Comparison of ENCODE assay signal across 10 cellular contexts in the genomic region with DNA sequence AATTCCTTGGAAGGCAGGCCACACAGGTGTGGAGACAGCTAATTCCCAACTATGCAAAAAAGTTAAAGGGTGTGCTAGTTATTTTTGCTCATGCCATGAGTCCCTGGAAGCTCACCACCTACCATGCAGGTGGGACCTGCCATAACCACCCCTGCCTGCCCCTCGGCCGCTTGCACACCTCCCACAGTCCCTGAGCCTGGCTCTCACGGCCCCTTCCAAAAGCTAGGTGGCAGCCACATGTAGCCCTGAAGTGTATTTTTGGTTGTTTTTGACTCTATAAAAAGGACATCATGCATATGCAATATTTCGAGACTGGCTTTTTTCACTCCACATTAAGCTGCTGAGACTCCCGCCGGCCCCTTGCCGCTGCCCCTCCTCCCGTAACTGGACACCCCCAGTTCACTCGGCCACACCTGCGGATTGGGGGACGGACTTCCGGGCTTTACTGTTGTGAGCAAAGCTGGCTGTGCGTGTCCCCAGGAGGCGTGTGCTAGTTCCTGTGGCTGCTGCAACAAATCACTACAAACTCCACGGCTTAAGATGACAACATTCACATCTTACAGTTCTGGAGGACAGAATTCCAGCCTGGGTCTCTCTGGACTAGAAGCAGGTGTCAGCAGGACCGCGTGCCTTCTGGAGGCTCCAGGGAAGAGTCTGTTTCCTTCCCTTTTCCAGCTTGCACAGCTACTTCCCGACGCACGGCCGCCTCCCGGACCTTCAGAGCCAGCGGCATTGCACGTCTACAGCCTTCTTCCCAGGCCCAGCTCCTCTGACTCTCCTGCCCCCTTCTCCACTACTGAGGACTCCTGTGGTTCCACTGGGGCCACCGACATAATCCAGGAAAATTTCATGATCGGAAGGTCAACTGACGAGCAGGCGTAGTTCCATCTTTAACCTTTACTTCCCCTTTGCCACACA. TPM values are rescaled to one million over a fixed set of nuclear protein-coding genes. Genes with fewer than 3 reads are reported as not detected.
DNase-seq lines count a peak whose midpoint lies in the region; ATAC-seq and TF ChIP-seq lines count a peak whose summit lies in the region.
"Had no signal": no experiment of that assay in that cellular context is flagged by ENCODE, and none has a peak within 500 bp of the region (broad histone marks: within the 10 kb centered on the region; RNA-seq: fewer than 3 reads in every experiment).

No MANE protein-coding gene starts in this region.

- H3K4me3 ChIP-seq in GM08714 (ENCODE audit: low read length) (peak overlapping the region; percentile 11; the same call in 1 of the 2 replicates), neural progenitor cell (peak overlapping the region; percentile 20), GM23248 (no peak overlapping the region)
- H3K4me3 ChIP-seq: tibial artery had no signal

- 77 to 79% methylated on average over 27 to 28 of the region's 28 CpGs for WGBS in GM23248 (ENCODE audit: low coverage in 1 of 2, low lambda C conversion rate in 2 of 2, missing lambda C conversion rate in 2 of 2), 2 experiments

- no peaks in the 10 kb centered on the region for H3K79me2 ChIP-seq in neural progenitor cell (ENCODE audit: low read depth)
- H3K79me2 ChIP-seq in GM23248 (ENCODE audit: insufficient read depth): no peaks in the 10 kb centered on the region

- no peaks in the 10 kb centered on the region for H3K36me3 ChIP-seq in neural progenitor cell
- H3K36me3 ChIP-seq in GM23248 (ENCODE audit: low read depth): no peaks in the 10 kb centered on the region
- H3K36me3 ChIP-seq: tibial artery had no signal

- DNase-seq in dermis blood vessel endothelial cell: peak; percentile 27
- peak; percentile 79 for DNase-seq in neural progenitor cell (ENCODE audit: low spot score)
- DNase-seq in GM23248: no peak
- no peak for DNase-seq in stimulated activated CD4-positive, alpha-beta T cell treated with anti-CD3 and anti-CD28 coated beads, Interleukin-4, amount 100 ng/mL, for 4 hours
- DNase-seq: NCI-H1694 treated with DMSO at 0.1 percent for 48 hours, tibial artery had no signal

- H3K9ac ChIP-seq in neural progenitor cell (no peak overlapping the region), GM23248 (no peak overlapping the region)

- H3K4me1 ChIP-seq in neural progenitor cell: peaks cover 34% of the 10 kb centered on the region
- peaks cover 12% of the 10 kb centered on the region; the same call in 1 of the 2 replicates for H3K4me1 ChIP-seq in GM23248 (ENCODE audit: insufficient read depth)

- ATAC-seq in HG02678 (IDR thresholded peaks at IDR 0.05; ENCODE audit: unreplicated experiment): no peak
- ATAC-seq in HG02610 (IDR thresholded peaks at IDR 0.05; ENCODE audit: unreplicated experiment): no peak

- H3K27me3 ChIP-seq in neural progenitor cell (peaks cover 9% of the 10 kb centered on the region), GM23248 (replicated peaks; ENCODE audit: insufficient read depth) (no peaks in the 10 kb centered on the region)

- H3K9me3 Mint-ChIP-seq in IgD-negative memory B cell (peaks cover 0 to 3% (median 0%) of the 10 kb centered on the region in 3 donors), neural progenitor cell (no peaks in the 10 kb centered on the region)

- H3K9me3 ChIP-seq in neural progenitor cell (ENCODE audit: low read depth): no peaks in the 10 kb centered on the region
- H3K9me3 ChIP-seq in GM23248 (ENCODE audit: low read depth): no peaks in the 10 kb centered on the region
- H3K9me3 ChIP-seq: tibial artery had no signal

- H3K27ac Mint-ChIP-seq in IgD-negative memory B cell: no peak overlapping the region
- no peak overlapping the region for H3K27ac Mint-ChIP-seq in neural progenitor cell

- H3K9me2 ChIP-seq in GM23248 (ENCODE audit: insufficient read depth): no peaks in the 10 kb centered on the region

- H3K27ac ChIP-seq in neural progenitor cell (no peak overlapping the region), GM23248 (no peak overlapping the region)
- H3K27ac ChIP-seq: tibial artery had no signal

- H3K27me3 Mint-ChIP-seq in IgD-negative memory B cell (peaks cover 47% of the 10 kb centered on the region), neural progenitor cell (ENCODE audit: insufficient read depth, low read depth) (peaks cover 19% of the 10 kb centered on the region)

- H3K4me3 Mint-ChIP-seq in IgD-negative memory B cell (peak overlapping the region; percentile 33 to 81 (median 51)), neural progenitor cell (peak overlapping the region; percentile 72)

- H3F3A ChIP-seq in neural progenitor cell (ENCODE audit: low read depth) (no peaks in the 10 kb centered on the region), GM23248 (ENCODE audit: insufficient read depth) (no peaks in the 10 kb centered on the region)

- peak overlapping the region; percentile 67 for H2AFZ ChIP-seq in neural progenitor cell (replicated peaks)
- H2AFZ ChIP-seq in GM23248: no peak overlapping the region

- peaks cover 9 to 21% (median 19%) of the 10 kb centered on the region in 3 donors for H3K4me1 Mint-ChIP-seq in IgD-negative memory B cell
- peaks cover 39% of the 10 kb centered on the region for H3K4me1 Mint-ChIP-seq in neural progenitor cell

- TF ChIP-seq CTCF in neural progenitor cell (IDR thresholded peaks at IDR 0.05): no peak

- in situ Hi-C loops in GM23248 (cut with MboI): no loop called here

- H3K4me2 ChIP-seq in neural progenitor cell: peak overlapping the region; percentile 67
- no peak overlapping the region for H3K4me2 ChIP-seq in GM23248 (ENCODE audit: unreplicated experiment)

- H3K36me3 Mint-ChIP-seq in IgD-negative memory B cell (no peaks in the 10 kb centered on the region), neural progenitor cell (no peaks in the 10 kb centered on the region)

- H4K20me1 ChIP-seq in neural progenitor cell (ENCODE audit: low read depth): no peaks in the 10 kb centered on the region
- no peaks in the 10 kb centered on the region for H4K20me1 ChIP-seq in GM23248 (ENCODE audit: insufficient read depth)

RNA-seq across cellular contexts. Expression of gene ZFYVE28, which starts 24.8 kb away (rescaled TPM):
- 1.0 TPM for polyA plus RNA-seq in IgD-negative memory B cell
- total RNA-seq in dermis blood vessel endothelial cell: 7.5 and 8.6 TPM in 2 replicates
- 0.39 and 0.93 TPM in 2 replicates for total RNA-seq in neural progenitor cell (ENCODE audit: low replicate concordance)
- total RNA-seq in GM23248 (2014; rRNA removed; shearing (Covaris generic)): 8.9 and 9.6 TPM in 2 replicates
- polyA plus RNA-seq in GM23248 (2016; fragmentation: Nextera tagmentation; extraction: Ambion mirVana): 4.6 and 4.8 TPM in 2 replicates

RNA-seq across cellular contexts. Expression of gene CFAP99, which starts 25.1 kb away (rescaled TPM):
- polyA plus RNA-seq in IgD-negative memory B cell (not detected), GM23248 (2016; fragmentation: Nextera tagmentation; extraction: Ambion mirVana) (not detected in 2 replicates)
- total RNA-seq in dermis blood vessel endothelial cell (0.17 TPM in 1 of 2 replicates, not detected in the other), neural progenitor cell (ENCODE audit: low replicate concordance) (not detected in 2 replicates)
- total RNA-seq in GM23248 (2014; rRNA removed; shearing (Covaris generic)): not detected in 2 replicates

Comparison
In these comparisons a context has a peak if more than half of its experiments do, and no peak if none do; other contexts are left out.
1. DNase-seq: peak in dermis blood vessel endothelial cell (single experiment) and neural progenitor cell (single experiment); none in GM23248 (single experiment) and stimulated activated CD4-positive, alpha-beta T cell treated with anti-CD3 and anti-CD28 coated beads, Interleukin-4, amount 100 ng/mL, for 4 hours (0 of 2).